Comparison of ENCODE assay signal across 19 cellular contexts in the genomic region with DNA sequence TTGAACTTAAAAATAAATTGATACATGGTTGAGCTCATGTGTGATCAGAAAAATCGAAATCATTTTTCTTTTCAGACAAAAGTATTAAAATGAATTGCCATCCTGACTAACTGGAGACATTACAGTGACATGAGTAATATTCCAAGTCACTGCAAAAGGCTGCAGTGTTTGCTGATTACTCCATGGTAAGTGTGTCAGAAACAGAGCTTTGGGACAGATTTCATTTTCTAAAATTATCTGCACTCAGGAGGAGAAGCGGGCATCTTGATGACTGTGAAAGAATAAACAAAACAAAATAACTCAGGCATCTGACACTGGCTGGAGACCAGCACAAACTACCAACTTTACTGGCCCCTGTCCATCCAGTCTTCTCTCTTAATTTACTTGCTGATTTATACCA.
DNase-seq lines count a peak whose midpoint lies in the region; ATAC-seq, FAIRE-seq and TF ChIP-seq lines count a peak whose summit lies in the region.
"Had no signal": no experiment of that assay in that cellular context is flagged by ENCODE, and none has a peak within 500 bp of the region (broad histone marks: within the 10 kb centered on the region; RNA-seq: fewer than 3 reads in every experiment).

No MANE protein-coding gene starts in this region.

- H3K9me3 Mint-ChIP-seq in astrocyte (ENCODE audit: unreplicated experiment): peaks cover 1% of the 10 kb centered on the region

- no peaks in the 10 kb centered on the region for H3K36me3 Mint-ChIP-seq in astrocyte (ENCODE audit: low read depth, unreplicated experiment)
- H3K36me3 Mint-ChIP-seq: IgD-negative memory B cell had no signal

- no peaks in the 10 kb centered on the region for H3K27me3 ChIP-seq in astrocyte (ENCODE audit: insufficient read depth, low read length)
- H3K27me3 ChIP-seq in esophagus muscularis mucosa: no peaks in the 10 kb centered on the region
- H3K27me3 ChIP-seq: SJSA1 had no signal

- H3K4me2 ChIP-seq in astrocyte (ENCODE audit: low read length): no peak overlapping the region

- H3K4me1 Mint-ChIP-seq in astrocyte (ENCODE audit: low read depth, unreplicated experiment): peaks cover 13% of the 10 kb centered on the region
- H3K4me1 Mint-ChIP-seq: IgD-negative memory B cell had no signal

- TF ChIP-seq CTCF in astrocyte (IDR thresholded peaks at IDR 0.05; ENCODE audit: insufficient read depth, low read depth, low read length): no peak
- no peak for TF ChIP-seq CTCF in mucosa of descending colon (IDR thresholded peaks at IDR 0.05)
- no peak for TF ChIP-seq CTCF in esophagus muscularis mucosa (IDR thresholded peaks at IDR 0.05)

- no peaks in the 10 kb centered on the region for H3K9me3 ChIP-seq in astrocyte (ENCODE audit: insufficient read depth, low read depth, low read length)
- H3K9me3 ChIP-seq in mucosa of descending colon: no peaks in the 10 kb centered on the region
- no peaks in the 10 kb centered on the region for H3K9me3 ChIP-seq in esophagus muscularis mucosa
- H3K9me3 ChIP-seq: HAP-1, SJSA1 had no signal

- no peaks in the 10 kb centered on the region for H3K27me3 Mint-ChIP-seq in astrocyte (ENCODE audit: low read depth, unreplicated experiment)
- H3K27me3 Mint-ChIP-seq: IgD-negative memory B cell had no signal

- intact Hi-C loops in mucosa of descending colon (cut with DNase I, micrococcal nuclease): no loop called here
- intact Hi-C loops in esophagus muscularis mucosa (cut with DNase I): no loop called here

- H3K4me3 ChIP-seq in astrocyte (ENCODE audit: insufficient read depth, low read depth, low read length) (no peak overlapping the region), mucosa of descending colon (no peak overlapping the region), esophagus muscularis mucosa (no peak overlapping the region)
- H3K4me3 ChIP-seq: HAP-1, SJSA1 had no signal

- H3K4me1 ChIP-seq in astrocyte (ENCODE audit: insufficient read depth, low read length): no peaks in the 10 kb centered on the region
- no peaks in the 10 kb centered on the region for H3K4me1 ChIP-seq in mucosa of descending colon (ENCODE audit: low read depth)
- no peaks in the 10 kb centered on the region for H3K4me1 ChIP-seq in esophagus muscularis mucosa
- H3K4me1 ChIP-seq: HAP-1, SJSA1 had no signal

- DNase-seq in AG08395 (ENCODE audit: low spot score) (peak; percentile 10), HS-5 (ENCODE audit: low read depth) (peak; percentile 32), astrocyte (ENCODE audit: low read depth) (no peak), iris pigment epithelial cell (ENCODE audit: low read depth) (peak; percentile 17), mucosa of descending colon (no peak), esophagus muscularis mucosa (ENCODE audit: extremely low spot score) (no peak), NCI-H2081 (lab: John Stamatoyannopoulos, UW) (no peak)
- DNase-seq: NCI-H187, NCI-H345, NCI-H69, RPMI8226 had no signal

- H2AFZ ChIP-seq in astrocyte (ENCODE audit: low read depth, low read length): no peak overlapping the region

- no peaks in the 10 kb centered on the region for H3K36me3 ChIP-seq in astrocyte (ENCODE audit: insufficient read depth, low read length)
- H3K36me3 ChIP-seq in mucosa of descending colon (ENCODE audit: low read depth): no peaks in the 10 kb centered on the region
- H3K36me3 ChIP-seq in esophagus muscularis mucosa: no peaks in the 10 kb centered on the region
- H3K36me3 ChIP-seq: HAP-1, SJSA1 had no signal

- no peak for TF ChIP-seq EP300 in esophagus muscularis mucosa (IDR thresholded peaks at IDR 0.05)

- ATAC-seq in mucosa of descending colon (no peak), GM21717 (IDR thresholded peaks at IDR 0.05; ENCODE audit: unreplicated experiment) (no peak)

- H3K9ac ChIP-seq in astrocyte (ENCODE audit: low read length): no peak overlapping the region

- H3K27ac Mint-ChIP-seq in astrocyte (ENCODE audit: unreplicated experiment): peak overlapping the region; percentile 79
- H3K27ac Mint-ChIP-seq: IgD-negative memory B cell had no signal

- H3K27ac ChIP-seq in astrocyte (ENCODE audit: low read depth, low read length) (no peak overlapping the region), esophagus muscularis mucosa (replicated peaks in 1 of 4) (no peak overlapping the region)
- H3K27ac ChIP-seq: C4-2B, SJSA1 had no signal

- whole genome bisulfite sequencing in esophagus muscularis mucosa: 51% methylated on average over 2 of the region's 2 CpGs

- H3K4me3 Mint-ChIP-seq in astrocyte (ENCODE audit: unreplicated experiment): no peak overlapping the region

- TF ChIP-seq POLR2A in esophagus muscularis mucosa (IDR thresholded peaks at IDR 0.05; ENCODE audit: low read depth): no peak

- H4K20me1 ChIP-seq in astrocyte (ENCODE audit: insufficient read depth, low read length): no peaks in the 10 kb centered on the region

- no peak for FAIRE-seq in astrocyte (lab: Jason Lieb, UNC)
- FAIRE-seq: A204.1, GM12892, HTR-8/SVneo had no signal

- no peaks in the 10 kb centered on the region for H3K79me2 ChIP-seq in astrocyte (ENCODE audit: insufficient read depth, low read length)

Comparison
In these comparisons a context has a peak if more than half of its experiments do, and no peak if none do; other contexts are left out.
1. DNase-seq: peak in AG08395 (single experiment), HS-5 (single experiment) and iris pigment epithelial cell (single experiment); none in astrocyte (single experiment), mucosa of descending colon (0 of 3), esophagus muscularis mucosa (single experiment) and NCI-H2081 (0 of 2).